ENCODE assay signal across 1 cellular context in the genomic region with DNA sequence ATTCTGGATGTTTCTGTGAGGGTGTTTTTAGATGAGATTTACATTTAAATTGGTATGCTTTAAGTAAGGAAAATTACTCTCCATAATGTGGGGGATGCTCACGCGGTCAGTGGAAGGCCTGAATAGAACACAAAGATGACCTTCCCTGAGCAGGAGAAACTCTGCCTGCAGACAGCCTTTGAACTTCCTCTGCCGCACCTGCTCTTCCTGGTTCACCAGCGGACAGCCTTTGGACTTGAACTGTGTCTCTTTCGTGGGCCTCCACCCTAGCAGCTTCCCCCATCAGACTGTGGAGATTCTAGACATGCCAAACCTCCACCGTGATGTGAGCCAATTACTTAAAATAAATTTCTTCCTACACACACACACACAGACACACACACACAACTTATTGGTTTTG.
TF ChIP-seq lines count a peak whose summit lies in the region.

No MANE protein-coding gene starts in this region.

TF ChIP-seq in HepG2, 621 proteins besides CTCF, POLR2A, EP300 and RAD21 (continued from another document and continues in another):
- TF ChIP-seq, protein P1, sequence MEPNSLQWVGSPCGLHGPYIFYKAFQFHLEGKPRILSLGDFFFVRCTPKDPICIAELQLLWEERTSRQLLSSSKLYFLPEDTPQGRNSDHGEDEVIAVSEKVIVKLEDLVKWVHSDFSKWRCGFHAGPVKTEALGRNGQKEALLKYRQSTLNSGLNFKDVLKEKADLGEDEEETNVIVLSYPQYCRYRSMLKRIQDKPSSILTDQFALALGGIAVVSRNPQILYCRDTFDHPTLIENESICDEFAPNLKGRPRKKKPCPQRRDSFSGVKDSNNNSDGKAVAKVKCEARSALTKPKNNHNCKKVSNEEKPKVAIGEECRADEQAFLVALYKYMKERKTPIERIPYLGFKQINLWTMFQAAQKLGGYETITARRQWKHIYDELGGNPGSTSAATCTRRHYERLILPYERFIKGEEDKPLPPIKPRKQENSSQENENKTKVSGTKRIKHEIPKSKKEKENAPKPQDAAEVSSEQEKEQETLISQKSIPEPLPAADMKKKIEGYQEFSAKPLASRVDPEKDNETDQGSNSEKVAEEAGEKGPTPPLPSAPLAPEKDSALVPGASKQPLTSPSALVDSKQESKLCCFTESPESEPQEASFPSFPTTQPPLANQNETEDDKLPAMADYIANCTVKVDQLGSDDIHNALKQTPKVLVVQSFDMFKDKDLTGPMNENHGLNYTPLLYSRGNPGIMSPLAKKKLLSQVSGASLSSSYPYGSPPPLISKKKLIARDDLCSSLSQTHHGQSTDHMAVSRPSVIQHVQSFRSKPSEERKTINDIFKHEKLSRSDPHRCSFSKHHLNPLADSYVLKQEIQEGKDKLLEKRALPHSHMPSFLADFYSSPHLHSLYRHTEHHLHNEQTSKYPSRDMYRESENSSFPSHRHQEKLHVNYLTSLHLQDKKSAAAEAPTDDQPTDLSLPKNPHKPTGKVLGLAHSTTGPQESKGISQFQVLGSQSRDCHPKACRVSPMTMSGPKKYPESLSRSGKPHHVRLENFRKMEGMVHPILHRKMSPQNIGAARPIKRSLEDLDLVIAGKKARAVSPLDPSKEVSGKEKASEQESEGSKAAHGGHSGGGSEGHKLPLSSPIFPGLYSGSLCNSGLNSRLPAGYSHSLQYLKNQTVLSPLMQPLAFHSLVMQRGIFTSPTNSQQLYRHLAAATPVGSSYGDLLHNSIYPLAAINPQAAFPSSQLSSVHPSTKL (CRISPR knock-in tag; IDR thresholded peaks at IDR 0.05): 0 out of 2 replicates have a peak, but pooled peaks have one; percentile 25
- TF ChIP-seq, protein P2, sequence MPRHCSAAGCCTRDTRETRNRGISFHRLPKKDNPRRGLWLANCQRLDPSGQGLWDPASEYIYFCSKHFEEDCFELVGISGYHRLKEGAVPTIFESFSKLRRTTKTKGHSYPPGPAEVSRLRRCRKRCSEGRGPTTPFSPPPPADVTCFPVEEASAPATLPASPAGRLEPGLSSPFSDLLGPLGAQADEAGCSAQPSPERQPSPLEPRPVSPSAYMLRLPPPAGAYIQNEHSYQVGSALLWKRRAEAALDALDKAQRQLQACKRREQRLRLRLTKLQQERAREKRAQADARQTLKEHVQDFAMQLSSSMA (CRISPR knock-in tag; IDR thresholded peaks at IDR 0.05): no peak
- TF ChIP-seq CCAR2 (optimal IDR thresholded peaks at IDR 0.05; ENCODE audit: low read depth, low read length) (no peak), SALL1 (CRISPR knock-in tag; IDR thresholded peaks at IDR 0.05) (peak; percentile 32; the same call in 1 of the 2 replicates), HNRNPK (IDR thresholded peaks at IDR 0.05; ENCODE audit: low read depth, low read length, poor library complexity, severe bottlenecking) (no peak), HMGA1 (CRISPR knock-in tag; conservative IDR thresholded peaks at IDR 0.05) (no peak), BCL6 (CRISPR knock-in tag; IDR thresholded peaks at IDR 0.05) (peak; percentile 56; the same call in 1 of the 2 replicates), ZNF138 (CRISPR knock-in tag; IDR thresholded peaks at IDR 0.05; ENCODE audit: low read depth) (no peak), MTA1 (CRISPR knock-in tag; IDR thresholded peaks at IDR 0.05; ENCODE audit: borderline replicate concordance) (no peak), MXD4 (CRISPR knock-in tag; IDR thresholded peaks at IDR 0.05) (no peak), ZNF30 (CRISPR knock-in tag; IDR thresholded peaks at IDR 0.05) (no peak), ZKSCAN8 (CRISPR knock-in tag; IDR thresholded peaks at IDR 0.05; ENCODE audit: borderline replicate concordance) (no peak), ZNF251 (CRISPR knock-in tag; IDR thresholded peaks at IDR 0.05) (no peak), TBL1XR1 (IDR thresholded peaks at IDR 0.05; ENCODE audit: borderline replicate concordance, low read length, partially characterized antibody) (peak; percentile 21), RARA (CRISPR knock-in tag; IDR thresholded peaks at IDR 0.05) (peak; percentile 94), SKI (IDR thresholded peaks at IDR 0.05; ENCODE audit: partially characterized antibody) (peak; percentile 86), EZH2 (conservative IDR thresholded peaks at IDR 0.05; ENCODE audit: low read depth, low read length) (no peak), ZNF777 (CRISPR knock-in tag; IDR thresholded peaks at IDR 0.05) (no peak), HNF4G (IDR thresholded peaks at IDR 0.05; ENCODE audit: borderline replicate concordance, low read depth, low read length) (peak; percentile 29; the same call in 1 of the 2 replicates), HNF4G (CRISPR knock-in tag; IDR thresholded peaks at IDR 0.05; ENCODE audit: borderline replicate concordance, low read depth) (no peak), ELF1 (CRISPR knock-in tag; IDR thresholded peaks at IDR 0.05) (peak; percentile 67), RXRB (CRISPR knock-in tag; IDR thresholded peaks at IDR 0.05; ENCODE audit: borderline replicate concordance) (peak; percentile 45; the same call in 1 of the 2 replicates), CBX2 (IDR thresholded peaks at IDR 0.05; ENCODE audit: low read depth, low read length) (no peak), CBX2 (CRISPR knock-in tag; IDR thresholded peaks at IDR 0.05; ENCODE audit: low read depth) (no peak), ZNF180 (CRISPR knock-in tag; IDR thresholded peaks at IDR 0.05; ENCODE audit: borderline replicate concordance, low read depth) (no peak)
- TF ChIP-seq, protein P3, sequence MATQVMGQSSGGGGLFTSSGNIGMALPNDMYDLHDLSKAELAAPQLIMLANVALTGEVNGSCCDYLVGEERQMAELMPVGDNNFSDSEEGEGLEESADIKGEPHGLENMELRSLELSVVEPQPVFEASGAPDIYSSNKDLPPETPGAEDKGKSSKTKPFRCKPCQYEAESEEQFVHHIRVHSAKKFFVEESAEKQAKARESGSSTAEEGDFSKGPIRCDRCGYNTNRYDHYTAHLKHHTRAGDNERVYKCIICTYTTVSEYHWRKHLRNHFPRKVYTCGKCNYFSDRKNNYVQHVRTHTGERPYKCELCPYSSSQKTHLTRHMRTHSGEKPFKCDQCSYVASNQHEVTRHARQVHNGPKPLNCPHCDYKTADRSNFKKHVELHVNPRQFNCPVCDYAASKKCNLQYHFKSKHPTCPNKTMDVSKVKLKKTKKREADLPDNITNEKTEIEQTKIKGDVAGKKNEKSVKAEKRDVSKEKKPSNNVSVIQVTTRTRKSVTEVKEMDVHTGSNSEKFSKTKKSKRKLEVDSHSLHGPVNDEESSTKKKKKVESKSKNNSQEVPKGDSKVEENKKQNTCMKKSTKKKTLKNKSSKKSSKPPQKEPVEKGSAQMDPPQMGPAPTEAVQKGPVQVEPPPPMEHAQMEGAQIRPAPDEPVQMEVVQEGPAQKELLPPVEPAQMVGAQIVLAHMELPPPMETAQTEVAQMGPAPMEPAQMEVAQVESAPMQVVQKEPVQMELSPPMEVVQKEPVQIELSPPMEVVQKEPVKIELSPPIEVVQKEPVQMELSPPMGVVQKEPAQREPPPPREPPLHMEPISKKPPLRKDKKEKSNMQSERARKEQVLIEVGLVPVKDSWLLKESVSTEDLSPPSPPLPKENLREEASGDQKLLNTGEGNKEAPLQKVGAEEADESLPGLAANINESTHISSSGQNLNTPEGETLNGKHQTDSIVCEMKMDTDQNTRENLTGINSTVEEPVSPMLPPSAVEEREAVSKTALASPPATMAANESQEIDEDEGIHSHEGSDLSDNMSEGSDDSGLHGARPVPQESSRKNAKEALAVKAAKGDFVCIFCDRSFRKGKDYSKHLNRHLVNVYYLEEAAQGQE (IDR thresholded peaks at IDR 0.05; ENCODE audit: borderline replicate concordance in 1 of 2, low read depth in 1 of 2, low read length in 2 of 2): no peak
- TF ChIP-seq, protein P4, sequence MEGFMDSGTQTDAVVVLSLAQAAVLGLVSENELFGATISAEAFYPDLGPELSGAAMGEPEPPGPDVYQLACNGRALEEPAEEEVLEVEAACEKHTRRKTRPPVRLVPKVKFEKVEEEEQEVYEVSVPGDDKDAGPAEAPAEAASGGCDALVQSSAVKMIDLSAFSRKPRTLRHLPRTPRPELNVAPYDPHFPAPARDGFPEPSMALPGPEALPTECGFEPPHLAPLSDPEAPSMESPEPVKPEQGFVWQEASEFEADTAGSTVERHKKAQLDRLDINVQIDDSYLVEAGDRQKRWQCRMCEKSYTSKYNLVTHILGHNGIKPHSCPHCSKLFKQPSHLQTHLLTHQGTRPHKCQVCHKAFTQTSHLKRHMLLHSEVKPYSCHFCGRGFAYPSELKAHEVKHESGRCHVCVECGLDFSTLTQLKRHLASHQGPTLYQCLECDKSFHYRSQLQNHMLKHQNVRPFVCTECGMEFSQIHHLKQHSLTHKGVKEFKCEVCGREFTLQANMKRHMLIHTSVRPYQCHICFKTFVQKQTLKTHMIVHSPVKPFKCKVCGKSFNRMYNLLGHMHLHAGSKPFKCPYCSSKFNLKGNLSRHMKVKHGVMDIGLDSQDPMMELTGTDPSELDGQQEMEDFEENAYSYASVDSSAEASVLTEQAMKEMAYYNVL (CRISPR knock-in tag; IDR thresholded peaks at IDR 0.05; ENCODE audit: borderline replicate concordance): no peak
- TF ChIP-seq, protein P5, sequence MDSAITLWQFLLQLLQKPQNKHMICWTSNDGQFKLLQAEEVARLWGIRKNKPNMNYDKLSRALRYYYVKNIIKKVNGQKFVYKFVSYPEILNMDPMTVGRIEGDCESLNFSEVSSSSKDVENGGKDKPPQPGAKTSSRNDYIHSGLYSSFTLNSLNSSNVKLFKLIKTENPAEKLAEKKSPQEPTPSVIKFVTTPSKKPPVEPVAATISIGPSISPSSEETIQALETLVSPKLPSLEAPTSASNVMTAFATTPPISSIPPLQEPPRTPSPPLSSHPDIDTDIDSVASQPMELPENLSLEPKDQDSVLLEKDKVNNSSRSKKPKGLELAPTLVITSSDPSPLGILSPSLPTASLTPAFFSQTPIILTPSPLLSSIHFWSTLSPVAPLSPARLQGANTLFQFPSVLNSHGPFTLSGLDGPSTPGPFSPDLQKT (CRISPR knock-in tag; IDR thresholded peaks at IDR 0.05; ENCODE audit: borderline replicate concordance): no peak
- TF ChIP-seq, protein P6, sequence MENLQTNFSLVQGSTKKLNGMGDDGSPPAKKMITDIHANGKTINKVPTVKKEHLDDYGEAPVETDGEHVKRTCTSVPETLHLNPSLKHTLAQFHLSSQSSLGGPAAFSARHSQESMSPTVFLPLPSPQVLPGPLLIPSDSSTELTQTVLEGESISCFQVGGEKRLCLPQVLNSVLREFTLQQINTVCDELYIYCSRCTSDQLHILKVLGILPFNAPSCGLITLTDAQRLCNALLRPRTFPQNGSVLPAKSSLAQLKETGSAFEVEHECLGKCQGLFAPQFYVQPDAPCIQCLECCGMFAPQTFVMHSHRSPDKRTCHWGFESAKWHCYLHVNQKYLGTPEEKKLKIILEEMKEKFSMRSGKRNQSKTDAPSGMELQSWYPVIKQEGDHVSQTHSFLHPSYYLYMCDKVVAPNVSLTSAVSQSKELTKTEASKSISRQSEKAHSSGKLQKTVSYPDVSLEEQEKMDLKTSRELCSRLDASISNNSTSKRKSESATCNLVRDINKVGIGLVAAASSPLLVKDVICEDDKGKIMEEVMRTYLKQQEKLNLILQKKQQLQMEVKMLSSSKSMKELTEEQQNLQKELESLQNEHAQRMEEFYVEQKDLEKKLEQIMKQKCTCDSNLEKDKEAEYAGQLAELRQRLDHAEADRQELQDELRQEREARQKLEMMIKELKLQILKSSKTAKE (CRISPR knock-in tag; IDR thresholded peaks at IDR 0.05; ENCODE audit: borderline replicate concordance): peak; percentile 47; the same call in 1 of the 2 replicates
- TF ChIP-seq, protein P7, sequence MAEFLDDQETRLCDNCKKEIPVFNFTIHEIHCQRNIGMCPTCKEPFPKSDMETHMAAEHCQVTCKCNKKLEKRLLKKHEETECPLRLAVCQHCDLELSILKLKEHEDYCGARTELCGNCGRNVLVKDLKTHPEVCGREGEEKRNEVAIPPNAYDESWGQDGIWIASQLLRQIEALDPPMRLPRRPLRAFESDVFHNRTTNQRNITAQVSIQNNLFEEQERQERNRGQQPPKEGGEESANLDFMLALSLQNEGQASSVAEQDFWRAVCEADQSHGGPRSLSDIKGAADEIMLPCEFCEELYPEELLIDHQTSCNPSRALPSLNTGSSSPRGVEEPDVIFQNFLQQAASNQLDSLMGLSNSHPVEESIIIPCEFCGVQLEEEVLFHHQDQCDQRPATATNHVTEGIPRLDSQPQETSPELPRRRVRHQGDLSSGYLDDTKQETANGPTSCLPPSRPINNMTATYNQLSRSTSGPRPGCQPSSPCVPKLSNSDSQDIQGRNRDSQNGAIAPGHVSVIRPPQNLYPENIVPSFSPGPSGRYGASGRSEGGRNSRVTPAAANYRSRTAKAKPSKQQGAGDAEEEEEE (CRISPR knock-in tag; IDR thresholded peaks at IDR 0.05; ENCODE audit: borderline replicate concordance): no peak
- TF ChIP-seq, protein P8, sequence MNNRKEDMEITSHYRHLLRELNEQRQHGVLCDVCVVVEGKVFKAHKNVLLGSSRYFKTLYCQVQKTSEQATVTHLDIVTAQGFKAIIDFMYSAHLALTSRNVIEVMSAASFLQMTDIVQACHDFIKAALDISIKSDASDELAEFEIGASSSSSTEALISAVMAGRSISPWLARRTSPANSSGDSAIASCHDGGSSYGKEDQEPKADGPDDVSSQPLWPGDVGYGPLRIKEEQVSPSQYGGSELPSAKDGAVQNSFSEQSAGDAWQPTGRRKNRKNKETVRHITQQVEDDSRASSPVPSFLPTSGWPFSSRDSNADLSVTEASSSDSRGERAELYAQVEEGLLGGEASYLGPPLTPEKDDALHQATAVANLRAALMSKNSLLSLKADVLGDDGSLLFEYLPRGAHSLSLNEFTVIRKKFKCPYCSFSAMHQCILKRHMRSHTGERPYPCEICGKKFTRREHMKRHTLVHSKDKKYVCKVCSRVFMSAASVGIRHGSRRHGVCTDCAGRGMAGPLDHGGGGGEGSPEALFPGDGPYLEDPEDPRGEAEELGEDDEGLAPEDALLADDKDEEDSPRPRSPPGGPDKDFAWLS (CRISPR knock-in tag; IDR thresholded peaks at IDR 0.05; ENCODE audit: borderline replicate concordance): no peak
- TF ChIP-seq, protein P9, sequence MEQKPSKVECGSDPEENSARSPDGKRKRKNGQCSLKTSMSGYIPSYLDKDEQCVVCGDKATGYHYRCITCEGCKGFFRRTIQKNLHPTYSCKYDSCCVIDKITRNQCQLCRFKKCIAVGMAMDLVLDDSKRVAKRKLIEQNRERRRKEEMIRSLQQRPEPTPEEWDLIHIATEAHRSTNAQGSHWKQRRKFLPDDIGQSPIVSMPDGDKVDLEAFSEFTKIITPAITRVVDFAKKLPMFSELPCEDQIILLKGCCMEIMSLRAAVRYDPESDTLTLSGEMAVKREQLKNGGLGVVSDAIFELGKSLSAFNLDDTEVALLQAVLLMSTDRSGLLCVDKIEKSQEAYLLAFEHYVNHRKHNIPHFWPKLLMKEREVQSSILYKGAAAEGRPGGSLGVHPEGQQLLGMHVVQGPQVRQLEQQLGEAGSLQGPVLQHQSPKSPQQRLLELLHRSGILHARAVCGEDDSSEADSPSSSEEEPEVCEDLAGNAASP (CRISPR knock-in tag; IDR thresholded peaks at IDR 0.05; ENCODE audit: borderline replicate concordance): peak; percentile 28; the same call in 1 of the 2 replicates
